Comparison of ENCODE assay signal across 22 cellular contexts in the genomic region with DNA sequence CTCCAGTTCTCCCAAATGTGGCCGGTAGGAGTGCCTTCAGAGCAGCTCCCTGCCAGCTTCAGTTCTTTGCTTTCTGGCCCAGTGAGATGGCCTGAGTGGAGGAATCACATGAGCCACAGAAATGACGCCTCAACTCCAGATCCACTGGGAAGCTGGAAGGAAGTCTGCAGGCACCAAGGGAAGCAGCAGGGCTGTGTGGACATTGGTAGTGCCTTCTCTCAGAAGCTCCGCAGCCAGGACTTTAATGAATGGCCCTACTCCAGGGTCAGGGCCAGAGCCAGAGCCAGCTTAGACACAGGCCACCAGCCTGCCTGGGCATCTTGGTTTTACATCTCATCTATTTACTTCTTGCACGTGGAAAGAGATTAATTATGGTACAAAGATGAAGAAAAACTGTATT. TPM values are rescaled to one million over a fixed set of nuclear protein-coding genes. Genes with fewer than 3 reads are reported as not detected.
"Had no signal": no experiment of that assay in that cellular context is flagged by ENCODE, and none has a peak within 500 bp of the region (broad histone marks: within the 10 kb centered on the region; RNA-seq: fewer than 3 reads in every experiment).

No MANE protein-coding gene starts in this region.

- ATAC-seq: K562, Panc1, PC-3, SK-N-SH treated with all-trans-retinoic acid at 6 μM for 48 hours had no signal

- H3K9me3 Mint-ChIP-seq: IgD-negative memory B cell had no signal

- H3K36me3 Mint-ChIP-seq: IgD-negative memory B cell had no signal

- H3K4me3 Mint-ChIP-seq: IgD-negative memory B cell had no signal

- H3K4me1 Mint-ChIP-seq: IgD-negative memory B cell had no signal

- DNase-seq: Kasumi-1; MM.1S; NCI-H1092 treated with DMSO at 0.1 percent for 48 hours; NCI-H1436; NCI-H187; NCI-H2029; NCI-H2081 treated with DMSO at 0.1 percent for 48 hours; NCI-H2171; NCI-H226; NCI-H446; NCI-H510A; NCI-H526; NCI-H82; NK-92 treated with Interleukin-12 subunit alpha and Interleukin-12 subunit beta, amount 100 ng/mL, for 24 hours; PC-3; SHP77 had no signal

RNA-seq across cellular contexts. Expression of a gene that starts 23.0 kb away (rescaled TPM):
- total RNA-seq: K562, M059J, OCI-LY7, PC-3 had no signal
